1 cellular context compared by ENCODE assay signal in the genomic region with DNA sequence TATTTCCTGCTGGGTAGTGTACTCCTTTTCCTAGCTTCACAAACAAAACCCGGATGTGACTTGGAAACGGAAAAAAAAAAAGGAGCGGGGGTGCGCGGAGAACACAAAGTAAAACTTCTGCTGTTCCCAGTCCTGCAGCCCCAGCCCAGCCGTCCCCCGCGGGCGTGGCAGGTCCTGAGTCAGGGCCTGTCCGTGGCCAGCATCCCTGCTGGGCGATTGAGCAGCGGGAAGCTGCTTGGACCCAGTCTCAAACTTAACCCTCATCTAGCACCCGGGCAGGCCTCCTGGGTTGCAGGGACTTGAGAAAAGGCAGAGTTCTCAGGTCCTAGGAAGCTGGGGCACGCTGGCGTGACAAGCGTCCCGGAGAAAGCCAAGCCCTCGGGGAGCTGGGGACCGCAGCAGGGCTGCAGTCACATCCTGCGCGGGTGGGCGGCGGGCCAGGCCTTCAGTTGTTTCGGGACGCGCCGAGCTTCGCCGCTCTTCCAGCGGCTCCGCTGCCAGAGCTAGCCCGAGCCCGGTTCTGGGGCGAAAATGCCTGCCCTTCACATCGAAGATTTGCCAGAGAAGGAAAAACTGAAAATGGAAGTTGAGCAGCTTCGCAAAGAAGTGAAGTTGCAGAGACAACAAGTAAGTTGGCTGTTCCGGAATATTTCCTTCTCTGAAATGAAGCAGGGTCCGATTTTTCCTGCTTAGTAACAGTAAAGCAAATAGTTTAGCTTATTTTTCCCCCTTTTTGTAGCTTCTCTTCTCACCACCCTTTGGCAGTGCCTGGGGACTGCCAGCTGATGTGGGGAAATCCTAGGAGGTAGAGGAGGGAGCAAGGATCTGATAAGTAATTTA.
TF ChIP-seq lines count a peak whose summit lies in the region.

A gene (plus strand): TSS at position 129 of the 840 bp plus-strand sequence. CDS start 403 bp downstream, at position 532.

TF ChIP-seq in WTC11, 78 proteins besides CTCF, POLR2A, EP300 and RAD21 (continued from another document):
- TF ChIP-seq, protein P1, sequence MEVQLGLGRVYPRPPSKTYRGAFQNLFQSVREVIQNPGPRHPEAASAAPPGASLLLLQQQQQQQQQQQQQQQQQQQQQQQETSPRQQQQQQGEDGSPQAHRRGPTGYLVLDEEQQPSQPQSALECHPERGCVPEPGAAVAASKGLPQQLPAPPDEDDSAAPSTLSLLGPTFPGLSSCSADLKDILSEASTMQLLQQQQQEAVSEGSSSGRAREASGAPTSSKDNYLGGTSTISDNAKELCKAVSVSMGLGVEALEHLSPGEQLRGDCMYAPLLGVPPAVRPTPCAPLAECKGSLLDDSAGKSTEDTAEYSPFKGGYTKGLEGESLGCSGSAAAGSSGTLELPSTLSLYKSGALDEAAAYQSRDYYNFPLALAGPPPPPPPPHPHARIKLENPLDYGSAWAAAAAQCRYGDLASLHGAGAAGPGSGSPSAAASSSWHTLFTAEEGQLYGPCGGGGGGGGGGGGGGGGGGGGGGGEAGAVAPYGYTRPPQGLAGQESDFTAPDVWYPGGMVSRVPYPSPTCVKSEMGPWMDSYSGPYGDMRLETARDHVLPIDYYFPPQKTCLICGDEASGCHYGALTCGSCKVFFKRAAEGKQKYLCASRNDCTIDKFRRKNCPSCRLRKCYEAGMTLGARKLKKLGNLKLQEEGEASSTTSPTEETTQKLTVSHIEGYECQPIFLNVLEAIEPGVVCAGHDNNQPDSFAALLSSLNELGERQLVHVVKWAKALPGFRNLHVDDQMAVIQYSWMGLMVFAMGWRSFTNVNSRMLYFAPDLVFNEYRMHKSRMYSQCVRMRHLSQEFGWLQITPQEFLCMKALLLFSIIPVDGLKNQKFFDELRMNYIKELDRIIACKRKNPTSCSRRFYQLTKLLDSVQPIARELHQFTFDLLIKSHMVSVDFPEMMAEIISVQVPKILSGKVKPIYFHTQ (CRISPR knock-in tag; IDR thresholded peaks at IDR 0.05), result no peak
- TF ChIP-seq, protein P2, sequence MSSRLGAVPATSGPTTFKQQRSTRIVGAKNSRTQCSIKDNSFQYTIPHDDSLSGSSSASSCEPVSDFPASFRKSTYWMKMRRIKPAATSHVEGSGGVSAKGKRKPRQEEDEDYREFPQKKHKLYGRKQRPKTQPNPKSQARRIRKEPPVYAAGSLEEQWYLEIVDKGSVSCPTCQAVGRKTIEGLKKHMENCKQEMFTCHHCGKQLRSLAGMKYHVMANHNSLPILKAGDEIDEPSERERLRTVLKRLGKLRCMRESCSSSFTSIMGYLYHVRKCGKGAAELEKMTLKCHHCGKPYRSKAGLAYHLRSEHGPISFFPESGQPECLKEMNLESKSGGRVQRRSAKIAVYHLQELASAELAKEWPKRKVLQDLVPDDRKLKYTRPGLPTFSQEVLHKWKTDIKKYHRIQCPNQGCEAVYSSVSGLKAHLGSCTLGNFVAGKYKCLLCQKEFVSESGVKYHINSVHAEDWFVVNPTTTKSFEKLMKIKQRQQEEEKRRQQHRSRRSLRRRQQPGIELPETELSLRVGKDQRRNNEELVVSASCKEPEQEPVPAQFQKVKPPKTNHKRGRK (CRISPR knock-in tag; IDR thresholded peaks at IDR 0.05; ENCODE audit: borderline replicate concordance), result no peak
- no peak for TF ChIP-seq SMAD3 (CRISPR knock-in tag; IDR thresholded peaks at IDR 0.05; ENCODE audit: borderline replicate concordance)
- 0 out of 2 replicates have a peak, but pooled peaks have one; percentile 45 for TF ChIP-seq RELA (CRISPR knock-in tag; IDR thresholded peaks at IDR 0.05; ENCODE audit: borderline replicate concordance)
- TF ChIP-seq ZNF423 (CRISPR knock-in tag; IDR thresholded peaks at IDR 0.05), result peak; percentile 45
- TF ChIP-seq SMAD4 (CRISPR knock-in tag; IDR thresholded peaks at IDR 0.05), result no peak
- no peak for TF ChIP-seq CREM (CRISPR knock-in tag; IDR thresholded peaks at IDR 0.05)
- TF ChIP-seq TEAD4 (CRISPR knock-in tag; IDR thresholded peaks at IDR 0.05), result no peak
- TF ChIP-seq, protein P3, sequence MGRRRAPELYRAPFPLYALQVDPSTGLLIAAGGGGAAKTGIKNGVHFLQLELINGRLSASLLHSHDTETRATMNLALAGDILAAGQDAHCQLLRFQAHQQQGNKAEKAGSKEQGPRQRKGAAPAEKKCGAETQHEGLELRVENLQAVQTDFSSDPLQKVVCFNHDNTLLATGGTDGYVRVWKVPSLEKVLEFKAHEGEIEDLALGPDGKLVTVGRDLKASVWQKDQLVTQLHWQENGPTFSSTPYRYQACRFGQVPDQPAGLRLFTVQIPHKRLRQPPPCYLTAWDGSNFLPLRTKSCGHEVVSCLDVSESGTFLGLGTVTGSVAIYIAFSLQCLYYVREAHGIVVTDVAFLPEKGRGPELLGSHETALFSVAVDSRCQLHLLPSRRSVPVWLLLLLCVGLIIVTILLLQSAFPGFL (CRISPR knock-in tag; IDR thresholded peaks at IDR 0.05; ENCODE audit: borderline replicate concordance), result no peak
- TF ChIP-seq GRHL2 (CRISPR knock-in tag; IDR thresholded peaks at IDR 0.05; ENCODE audit: insufficient replicate concordance, severe bottlenecking), result no peak
- TF ChIP-seq, protein P4, sequence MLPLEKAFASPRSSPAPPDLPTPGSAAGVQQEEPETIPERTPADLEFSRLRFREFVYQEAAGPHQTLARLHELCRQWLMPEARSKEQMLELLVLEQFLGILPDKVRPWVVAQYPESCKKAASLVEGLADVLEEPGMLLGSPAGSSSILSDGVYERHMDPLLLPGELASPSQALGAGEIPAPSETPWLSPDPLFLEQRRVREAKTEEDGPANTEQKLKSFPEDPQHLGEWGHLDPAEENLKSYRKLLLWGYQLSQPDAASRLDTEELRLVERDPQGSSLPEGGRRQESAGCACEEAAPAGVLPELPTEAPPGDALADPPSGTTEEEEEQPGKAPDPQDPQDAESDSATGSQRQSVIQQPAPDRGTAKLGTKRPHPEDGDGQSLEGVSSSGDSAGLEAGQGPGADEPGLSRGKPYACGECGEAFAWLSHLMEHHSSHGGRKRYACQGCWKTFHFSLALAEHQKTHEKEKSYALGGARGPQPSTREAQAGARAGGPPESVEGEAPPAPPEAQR (CRISPR knock-in tag; IDR thresholded peaks at IDR 0.05), result no peak
- TF ChIP-seq, protein P5, sequence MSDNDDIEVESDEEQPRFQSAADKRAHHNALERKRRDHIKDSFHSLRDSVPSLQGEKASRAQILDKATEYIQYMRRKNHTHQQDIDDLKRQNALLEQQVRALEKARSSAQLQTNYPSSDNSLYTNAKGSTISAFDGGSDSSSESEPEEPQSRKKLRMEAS (CRISPR knock-in tag; IDR thresholded peaks at IDR 0.05), result 0 out of 2 replicates have a peak, but pooled peaks have one; percentile 23
- no peak for TF ChIP-seq CREB1 (CRISPR knock-in tag; IDR thresholded peaks at IDR 0.05)
- TF ChIP-seq ETV6 (CRISPR knock-in tag; IDR thresholded peaks at IDR 0.05), result no peak; the same call in 1 of the 2 replicates
- TF ChIP-seq SP1 (CRISPR knock-in tag; conservative IDR thresholded peaks at IDR 0.05), result no peak
- TF ChIP-seq, protein P6, sequence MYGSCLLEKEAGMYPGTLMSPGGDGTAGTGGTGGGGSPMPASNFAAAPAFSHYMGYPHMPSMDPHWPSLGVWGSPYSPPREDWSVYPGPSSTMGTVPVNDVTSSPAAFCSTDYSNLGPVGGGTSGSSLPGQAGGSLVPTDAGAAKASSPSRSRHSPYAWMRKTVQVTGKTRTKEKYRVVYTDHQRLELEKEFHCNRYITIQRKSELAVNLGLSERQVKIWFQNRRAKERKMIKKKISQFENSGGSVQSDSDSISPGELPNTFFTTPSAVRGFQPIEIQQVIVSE (CRISPR knock-in tag; IDR thresholded peaks at IDR 0.05; ENCODE audit: borderline replicate concordance), result no peak
- TF ChIP-seq, protein P7, sequence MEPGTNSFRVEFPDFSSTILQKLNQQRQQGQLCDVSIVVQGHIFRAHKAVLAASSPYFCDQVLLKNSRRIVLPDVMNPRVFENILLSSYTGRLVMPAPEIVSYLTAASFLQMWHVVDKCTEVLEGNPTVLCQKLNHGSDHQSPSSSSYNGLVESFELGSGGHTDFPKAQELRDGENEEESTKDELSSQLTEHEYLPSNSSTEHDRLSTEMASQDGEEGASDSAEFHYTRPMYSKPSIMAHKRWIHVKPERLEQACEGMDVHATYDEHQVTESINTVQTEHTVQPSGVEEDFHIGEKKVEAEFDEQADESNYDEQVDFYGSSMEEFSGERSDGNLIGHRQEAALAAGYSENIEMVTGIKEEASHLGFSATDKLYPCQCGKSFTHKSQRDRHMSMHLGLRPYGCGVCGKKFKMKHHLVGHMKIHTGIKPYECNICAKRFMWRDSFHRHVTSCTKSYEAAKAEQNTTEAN (CRISPR knock-in tag; IDR thresholded peaks at IDR 0.05), result no peak
- TF ChIP-seq, protein P8, sequence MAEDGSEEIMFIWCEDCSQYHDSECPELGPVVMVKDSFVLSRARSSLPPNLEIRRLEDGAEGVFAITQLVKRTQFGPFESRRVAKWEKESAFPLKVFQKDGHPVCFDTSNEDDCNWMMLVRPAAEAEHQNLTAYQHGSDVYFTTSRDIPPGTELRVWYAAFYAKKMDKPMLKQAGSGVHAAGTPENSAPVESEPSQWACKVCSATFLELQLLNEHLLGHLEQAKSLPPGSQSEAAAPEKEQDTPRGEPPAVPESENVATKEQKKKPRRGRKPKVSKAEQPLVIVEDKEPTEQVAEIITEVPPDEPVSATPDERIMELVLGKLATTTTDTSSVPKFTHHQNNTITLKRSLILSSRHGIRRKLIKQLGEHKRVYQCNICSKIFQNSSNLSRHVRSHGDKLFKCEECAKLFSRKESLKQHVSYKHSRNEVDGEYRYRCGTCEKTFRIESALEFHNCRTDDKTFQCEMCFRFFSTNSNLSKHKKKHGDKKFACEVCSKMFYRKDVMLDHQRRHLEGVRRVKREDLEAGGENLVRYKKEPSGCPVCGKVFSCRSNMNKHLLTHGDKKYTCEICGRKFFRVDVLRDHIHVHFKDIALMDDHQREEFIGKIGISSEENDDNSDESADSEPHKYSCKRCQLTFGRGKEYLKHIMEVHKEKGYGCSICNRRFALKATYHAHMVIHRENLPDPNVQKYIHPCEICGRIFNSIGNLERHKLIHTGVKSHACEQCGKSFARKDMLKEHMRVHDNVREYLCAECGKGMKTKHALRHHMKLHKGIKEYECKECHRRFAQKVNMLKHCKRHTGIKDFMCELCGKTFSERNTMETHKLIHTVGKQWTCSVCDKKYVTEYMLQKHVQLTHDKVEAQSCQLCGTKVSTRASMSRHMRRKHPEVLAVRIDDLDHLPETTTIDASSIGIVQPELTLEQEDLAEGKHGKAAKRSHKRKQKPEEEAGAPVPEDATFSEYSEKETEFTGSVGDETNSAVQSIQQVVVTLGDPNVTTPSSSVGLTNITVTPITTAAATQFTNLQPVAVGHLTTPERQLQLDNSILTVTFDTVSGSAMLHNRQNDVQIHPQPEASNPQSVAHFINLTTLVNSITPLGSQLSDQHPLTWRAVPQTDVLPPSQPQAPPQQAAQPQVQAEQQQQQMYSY (CRISPR knock-in tag; IDR thresholded peaks at IDR 0.05), result 0 out of 2 replicates have a peak, but pooled peaks have one; percentile 31
- TF ChIP-seq, protein P9, sequence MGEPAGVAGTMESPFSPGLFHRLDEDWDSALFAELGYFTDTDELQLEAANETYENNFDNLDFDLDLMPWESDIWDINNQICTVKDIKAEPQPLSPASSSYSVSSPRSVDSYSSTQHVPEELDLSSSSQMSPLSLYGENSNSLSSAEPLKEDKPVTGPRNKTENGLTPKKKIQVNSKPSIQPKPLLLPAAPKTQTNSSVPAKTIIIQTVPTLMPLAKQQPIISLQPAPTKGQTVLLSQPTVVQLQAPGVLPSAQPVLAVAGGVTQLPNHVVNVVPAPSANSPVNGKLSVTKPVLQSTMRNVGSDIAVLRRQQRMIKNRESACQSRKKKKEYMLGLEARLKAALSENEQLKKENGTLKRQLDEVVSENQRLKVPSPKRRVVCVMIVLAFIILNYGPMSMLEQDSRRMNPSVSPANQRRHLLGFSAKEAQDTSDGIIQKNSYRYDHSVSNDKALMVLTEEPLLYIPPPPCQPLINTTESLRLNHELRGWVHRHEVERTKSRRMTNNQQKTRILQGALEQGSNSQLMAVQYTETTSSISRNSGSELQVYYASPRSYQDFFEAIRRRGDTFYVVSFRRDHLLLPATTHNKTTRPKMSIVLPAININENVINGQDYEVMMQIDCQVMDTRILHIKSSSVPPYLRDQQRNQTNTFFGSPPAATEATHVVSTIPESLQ (CRISPR knock-in tag; IDR thresholded peaks at IDR 0.05), result no peak
- no peak for TF ChIP-seq FOXJ3 (CRISPR knock-in tag; IDR thresholded peaks at IDR 0.05; ENCODE audit: borderline replicate concordance)
- TF ChIP-seq ZNF396 (CRISPR knock-in tag; IDR thresholded peaks at IDR 0.05; ENCODE audit: borderline replicate concordance), result no peak
- TF ChIP-seq NFYB (CRISPR knock-in tag; conservative IDR thresholded peaks at IDR 0.05; ENCODE audit: low read depth), result no peak
- TF ChIP-seq, protein P10, sequence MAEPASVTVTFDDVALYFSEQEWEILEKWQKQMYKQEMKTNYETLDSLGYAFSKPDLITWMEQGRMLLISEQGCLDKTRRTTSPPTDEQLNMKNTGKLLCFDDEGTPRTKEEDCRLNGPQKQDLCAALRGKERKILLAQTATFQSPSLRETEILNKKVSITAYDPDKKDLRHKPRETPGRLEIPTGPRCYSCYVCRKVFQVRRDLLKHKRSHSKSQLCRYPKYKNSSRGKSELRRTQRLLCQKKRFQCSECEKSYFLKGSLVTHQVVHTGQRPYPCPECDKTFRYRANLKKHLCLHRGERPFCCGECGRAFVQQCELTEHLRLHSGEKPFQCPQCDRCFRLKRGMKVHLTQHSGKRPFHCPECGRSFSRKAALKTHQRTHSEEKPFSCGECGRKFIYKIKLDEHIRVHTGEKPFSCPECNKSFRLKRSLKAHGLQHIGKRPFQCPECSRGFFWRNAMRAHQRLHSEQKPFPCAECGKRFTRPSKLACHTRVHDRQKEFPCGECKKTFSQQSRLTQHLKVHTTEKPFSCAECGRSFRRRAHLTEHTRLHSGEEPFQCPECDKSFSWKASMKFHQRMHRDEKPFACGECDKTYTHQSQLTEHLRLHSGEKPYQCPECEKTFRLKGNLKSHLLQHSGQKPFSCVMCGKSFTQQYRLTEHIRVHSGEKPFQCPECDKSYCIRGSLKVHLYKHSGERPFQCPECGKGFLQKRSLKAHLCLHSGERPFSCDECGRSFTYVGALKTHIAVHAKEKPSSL (CRISPR knock-in tag; conservative IDR thresholded peaks at IDR 0.05), result no peak
TF ChIP-seq in WTC11: peak in this region for 4.
